ENCODE assay signal across 9 cellular contexts in genomic region chr12:115341442-115341841, GRCh38.
DNase-seq lines count a peak whose midpoint lies in the region; ATAC-seq and TF ChIP-seq lines count a peak whose summit lies in the region.
"Had no signal": no experiment of that assay in that cellular context is flagged by ENCODE, and none has a peak within 500 bp of the region (broad histone marks: within the 10 kb centered on the region; RNA-seq: fewer than 3 reads in every experiment).

No MANE protein-coding gene starts in this region.

- H3K36me3 ChIP-seq in HUES48 (ENCODE audit: control insufficient read depth, insufficient read depth, low read length) (no peaks in the 10 kb centered on the region), HAP-1 (replicated peaks) (no peaks in the 10 kb centered on the region)

- H3K4me3 ChIP-seq in HUES48 (ENCODE audit: low read depth, low read length) (no peak overlapping the region), HAP-1 (no peak overlapping the region)

- H3K9ac ChIP-seq in HUES48 (ENCODE audit: low read depth, low read length), result no peak overlapping the region

- H3K9me3 ChIP-seq in HUES48 (ENCODE audit: control insufficient read depth, insufficient read depth, low read length), result no peaks in the 10 kb centered on the region
- no peaks in the 10 kb centered on the region; the same call in 1 of the 2 replicates for H3K9me3 ChIP-seq in HAP-1

- peak overlapping the region; percentile 6 for H3K27ac ChIP-seq in HUES48 (ENCODE audit: low read depth, low read length)

- in situ Hi-C loops in HAP-1 (cut with MboI; ENCODE audit: low sequenced_read_pairs), result no loop called here

- peaks cover 19% of the 10 kb centered on the region for H3K4me1 ChIP-seq in HUES48 (ENCODE audit: control insufficient read depth, insufficient read depth, low read length)
- peaks cover 14% of the 10 kb centered on the region for H3K4me1 ChIP-seq in HAP-1

- no peak for ATAC-seq in HG03097 (IDR thresholded peaks at IDR 0.05; ENCODE audit: low FRiP score, unreplicated experiment)
- no peak for ATAC-seq in GM18505 (IDR thresholded peaks at IDR 0.05; ENCODE audit: unreplicated experiment)

- TF ChIP-seq POLR2A in GM18505 (IDR thresholded peaks at IDR 0.05; ENCODE audit: borderline replicate concordance, extremely low read depth, insufficient read depth, insufficient read length), result no peak

- no peaks in the 10 kb centered on the region for H3K27me3 ChIP-seq in HUES48 (ENCODE audit: control insufficient read depth, insufficient read depth, low read length)
- no peaks in the 10 kb centered on the region for H3K27me3 ChIP-seq in HAP-1 (ENCODE audit: low read depth)

- DNase-seq in AG08395 (ENCODE audit: low spot score), result peak; percentile 96
- peak; percentile 72 for DNase-seq in epidermal melanocyte (ENCODE audit: insufficient read length, low spot score)
- DNase-seq in myocyte (ENCODE audit: low read depth), result peak; percentile 66
- DNase-seq in HAP-1 (ENCODE audit: low spot score in 2 of 2), result no peak
- DNase-seq in NOMO-1 treated with DMSO at 0.1 percent for 48 hours (lab: John Stamatoyannopoulos, UW; ENCODE audit: unreplicated experiment), result no peak
- DNase-seq: activated CD4-positive, alpha-beta T cell treated with anti-CD3 and anti-CD28 coated beads for 4 hours had no signal

Comparison
In these comparisons a context has a peak if more than half of its experiments do, and no peak if none do; other contexts are left out.
1. DNase-seq: peak in AG08395 (single experiment), epidermal melanocyte (single experiment) and myocyte (single experiment); none in HAP-1 (0 of 2) and NOMO-1 treated with DMSO at 0.1 percent for 48 hours (single experiment).